ENCODE assay signal across 25 cellular contexts in the genomic region with DNA sequence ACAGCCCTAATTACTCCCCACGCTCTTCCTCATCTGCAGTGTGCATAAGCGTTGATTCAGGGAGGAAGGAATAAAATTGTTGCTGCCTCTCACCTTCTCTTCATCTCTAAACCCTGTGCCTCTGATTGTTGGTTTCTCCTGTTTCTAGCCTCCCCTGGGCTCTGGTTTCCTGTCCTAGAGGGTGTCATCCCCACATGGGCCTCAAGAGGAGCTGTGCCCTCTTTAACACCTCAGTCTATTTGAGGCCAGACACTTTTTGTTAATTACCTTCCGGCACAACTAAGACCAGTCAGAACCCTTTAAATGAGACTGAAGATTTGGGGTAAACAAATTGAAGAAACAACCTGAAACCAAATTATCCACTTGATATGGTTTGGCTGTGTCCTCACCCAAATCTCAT. TPM values are rescaled to one million over a fixed set of nuclear protein-coding genes. Genes with fewer than 3 reads are reported as not detected.
DNase-seq lines count a peak whose midpoint lies in the region; ATAC-seq, FAIRE-seq and TF ChIP-seq lines count a peak whose summit lies in the region.
"Had no signal": no experiment of that assay in that cellular context is flagged by ENCODE, and none has a peak within 500 bp of the region (broad histone marks: within the 10 kb centered on the region; RNA-seq: fewer than 3 reads in every experiment).

No MANE protein-coding gene starts in this region.

- no peak overlapping the region for H3K4me2 ChIP-seq in Loucy (ENCODE audit: low read depth, low read length, poor library complexity, severe bottlenecking)
- H3K4me2 ChIP-seq in H1 (ENCODE audit: insufficient read depth in 1 of 2, low read depth in 2 of 2, low read length in 2 of 2): no peak overlapping the region

- H2AFZ ChIP-seq in Loucy (ENCODE audit: low read length): no peak overlapping the region
- H2AFZ ChIP-seq in H1 (ENCODE audit: low read length): no peak overlapping the region

- H2BK12ac ChIP-seq in H1 (ENCODE audit: low read depth, low read length): no peak overlapping the region

- H4K8ac ChIP-seq in H1 (ENCODE audit: extremely low read depth, insufficient read depth, low read length): no peak overlapping the region

- peaks cover 0 to 1% of the 10 kb centered on the region in 2 donors for H3K27me3 Mint-ChIP-seq in natural killer cell treated with Interleukin-12 subunit alpha and Interleukin-12 subunit beta and Interleukin-15 and Interleukin-18, amount 100 ng/mL, for 72 hours

- peaks cover 3% of the 10 kb centered on the region; the same call in 1 of the 2 replicates for H3K9me3 ChIP-seq in Loucy (ENCODE audit: insufficient read depth, low read depth, low read length)
- H3K9me3 ChIP-seq in H1 (ENCODE audit: insufficient read depth in 2 of 2, low read depth in 1 of 2, low read length in 1 of 2): peaks cover 3% of the 10 kb centered on the region in 2 experiments; a peak in 1 of 4 replicates
- H3K9me3 ChIP-seq: colonic mucosa had no signal

- TF ChIP-seq CTCF in Loucy (conservative IDR thresholded peaks at IDR 0.05; ENCODE audit: low read length) (peak; percentile 40; the same call in 1 of the 2 replicates), H1 (IDR thresholded peaks at IDR 0.05; ENCODE audit: control extremely low read depth in 1 of 3, insufficient read depth in 1 of 3, low read depth in 1 of 3, low read length in 3 of 3) (peak; percentile 4 to 54 (median 22); a peak in 2 of 4 replicates)

- H3K27ac Mint-ChIP-seq in natural killer cell treated with Interleukin-12 subunit alpha and Interleukin-12 subunit beta and Interleukin-15 and Interleukin-18, amount 100 ng/mL, for 72 hours: peak overlapping the region; percentile 10 to 12
- H3K27ac Mint-ChIP-seq: T-helper 2 cell treated with Interferon-gamma antibody and Interleukin-4, amounts not matched to agents 5 μg/mL and 100 μg/mL, for 36 hours had no signal

- H3K18ac ChIP-seq in H1 (ENCODE audit: extremely low read depth, low read length): no peak overlapping the region

- peaks cover 34 to 38% of the 10 kb centered on the region in 2 donors for H3K4me1 Mint-ChIP-seq in natural killer cell treated with Interleukin-12 subunit alpha and Interleukin-12 subunit beta and Interleukin-15 and Interleukin-18, amount 100 ng/mL, for 72 hours (ENCODE audit: low read depth in 2 of 2)

- no peak overlapping the region for H3K23ac ChIP-seq in H1 (ENCODE audit: insufficient read length)

- TF ChIP-seq POLR2A in H1 (IDR thresholded peaks at IDR 0.05; ENCODE audit: control extremely low read depth in 1 of 2, low read depth in 2 of 2, low read length in 2 of 2): no peak

- peaks cover 29% of the 10 kb centered on the region for H3K36me3 Mint-ChIP-seq in natural killer cell treated with Interleukin-12 subunit alpha and Interleukin-12 subunit beta and Interleukin-15 and Interleukin-18, amount 100 ng/mL, for 72 hours

- H3K4me3 ChIP-seq in Loucy (ENCODE audit: low read length, poor library complexity, severe bottlenecking) (no peak overlapping the region), H1 (ENCODE audit: extremely low read depth in 1 of 4, insufficient read depth in 2 of 4, low read depth in 3 of 4, low read length in 4 of 4) (no peak overlapping the region)
- H3K4me3 ChIP-seq: colonic mucosa, heart left ventricle, right atrium auricular region, stomach had no signal

- DNase-seq in DMS53 (lab: John Stamatoyannopoulos, UW): peak; percentile 27
- no peak for DNase-seq in DMS53 treated with DMSO at 0.1 percent for 48 hours (lab: John Stamatoyannopoulos, UW; ENCODE audit: unreplicated experiment)
- no peak for DNase-seq in H1 (ENCODE audit: low read depth in 1 of 2, low spot score in 2 of 2)
- DNase-seq in natural killer cell treated with Interleukin-12 subunit alpha and Interleukin-12 subunit beta and Interleukin-15 and Interleukin-18, amount 100 ng/mL, for 72 hours (ENCODE audit: low spot score): no peak
- DNase-seq in superior temporal gyrus (ENCODE audit: extremely low spot score): no peak
- no peak for DNase-seq in NCI-H510A (lab: John Stamatoyannopoulos, UW)
- no peak for DNase-seq in HuH-7.5 (ENCODE audit: low spot score)
- DNase-seq: activated effector memory CD4-positive, alpha-beta T cell treated with Interleukin-2 at 50 U/mL for 16 hours; C1 segment of cervical spinal cord; colonic mucosa; DMS79; erythroblast; heart left ventricle; islet precursor cell; NCI-H187; SHP77 treated with DMSO at 0.1 percent for 48 hours; stomach had no signal

- no peak overlapping the region for H2BK5ac ChIP-seq in H1 (ENCODE audit: low read depth, low read length)

- H2BK15ac ChIP-seq in H1 (ENCODE audit: low read length): no peak overlapping the region

- no peak overlapping the region for H4K5ac ChIP-seq in H1 (ENCODE audit: insufficient read length, low read depth, low read length)

- H3K4me3 Mint-ChIP-seq in natural killer cell treated with Interleukin-12 subunit alpha and Interleukin-12 subunit beta and Interleukin-15 and Interleukin-18, amount 100 ng/mL, for 72 hours: peak overlapping the region; percentile 27
- H3K4me3 Mint-ChIP-seq: T-helper 2 cell treated with Interferon-gamma antibody and Interleukin-4, amounts not matched to agents 5 μg/mL and 100 μg/mL, for 36 hours had no signal

- H3K9me2 ChIP-seq in Loucy (replicated peaks; ENCODE audit: low read depth, low read length): no peaks in the 10 kb centered on the region

- H4K20me1 ChIP-seq in Loucy (ENCODE audit: insufficient read depth, low read length, poor library complexity, severe bottlenecking): no peaks in the 10 kb centered on the region
- no peaks in the 10 kb centered on the region for H4K20me1 ChIP-seq in H1 (replicated peaks in 1 of 2; ENCODE audit: control insufficient read depth in 1 of 2, insufficient read depth in 2 of 2, low read length in 2 of 2)

- no peaks in the 10 kb centered on the region for H3K79me2 ChIP-seq in Loucy (ENCODE audit: insufficient read depth, low read length)
- no peaks in the 10 kb centered on the region for H3K79me2 ChIP-seq in H1 (ENCODE audit: control insufficient read depth in 1 of 2, insufficient read depth in 2 of 2, low read length in 2 of 2)

- no peaks in the 10 kb centered on the region for H3F3A ChIP-seq in Loucy (ENCODE audit: low read depth)

- no peak for TF ChIP-seq EP300 in H1 (IDR thresholded peaks at IDR 0.05; ENCODE audit: borderline replicate concordance in 1 of 2, low read depth in 2 of 2, low read length in 2 of 2)

- H4K91ac ChIP-seq in H1 (replicated peaks; ENCODE audit: insufficient read length, low read length): no peak overlapping the region

- POLR2A ChIA-PET in H1 (lab: Charles Lee; ENCODE audit: partially characterized antibody): no interaction called here

- H3K9ac ChIP-seq in Loucy (ENCODE audit: low read depth, low read length, poor library complexity, severe bottlenecking) (no peak overlapping the region), H1 (replicated peaks in 1 of 4; ENCODE audit: extremely low read depth in 1 of 4, low read depth in 3 of 4, low read length in 3 of 4) (no peak overlapping the region)

- TF ChIP-seq RAD21 in H1 (IDR thresholded peaks at IDR 0.05 in 1 of 2, conservative IDR thresholded peaks at IDR 0.05 in 1 of 2; ENCODE audit: low read depth in 2 of 2, low read length in 2 of 2): peak; percentile 17 to 31; a peak in 3 of 4 replicates

- no peaks in the 10 kb centered on the region for H3K27me3 ChIP-seq in Loucy (ENCODE audit: insufficient read depth, low read length, poor library complexity, severe bottlenecking)
- no peaks in the 10 kb centered on the region for H3K27me3 ChIP-seq in H1 (replicated peaks in 1 of 4; ENCODE audit: control insufficient read depth in 3 of 4, extremely low read depth in 1 of 4, insufficient read depth in 3 of 4, low read length in 3 of 4)
- H3K27me3 ChIP-seq: colonic mucosa, heart left ventricle, right atrium auricular region, stomach had no signal

- FAIRE-seq in H1 (lab: Jason Lieb, UNC): no peak

- H3K36me3 ChIP-seq in Loucy (ENCODE audit: insufficient read depth, low read length) (no peaks in the 10 kb centered on the region), H1 (ENCODE audit: control insufficient read depth in 2 of 4, insufficient read depth in 4 of 4, low read length in 3 of 4) (no peaks in the 10 kb centered on the region)
- H3K36me3 ChIP-seq: colonic mucosa, heart left ventricle, right atrium auricular region, stomach had no signal

- peaks cover 16% of the 10 kb centered on the region for H3K9me3 Mint-ChIP-seq in natural killer cell treated with Interleukin-12 subunit alpha and Interleukin-12 subunit beta and Interleukin-15 and Interleukin-18, amount 100 ng/mL, for 72 hours

- WGBS in H1 (ENCODE audit: extremely low coverage in 1 of 2, insufficient coverage in 1 of 2, insufficient read length in 1 of 2, insufficient replicate concordance in 2 of 2, low coverage in 1 of 2, low lambda C conversion rate in 2 of 2, missing lambda C conversion rate in 1 of 2), 2 experiments: 88% methylated on average over 3 of the region's 3 CpGs; no CpG with 5 or more reads in 1 of the 2 experiments

- H3K56ac ChIP-seq in H1 (replicated peaks; ENCODE audit: insufficient read length, low read depth, low read length): no peak overlapping the region

- H3K27ac ChIP-seq in H1 (ENCODE audit: low read depth, low read length): no peak overlapping the region
- H3K27ac ChIP-seq: colonic mucosa, heart left ventricle, right atrium auricular region, stomach had no signal

- peak; percentile 73 to 79 for ATAC-seq in natural killer cell treated with Interleukin-12 subunit alpha and Interleukin-12 subunit beta and Interleukin-15 and Interleukin-18, amount 100 ng/mL, for 72 hours
- ATAC-seq: activated CD4-positive, CD25-positive, alpha-beta regulatory T cell treated with anti-CD3 and anti-CD28 coated beads, Interleukin-2, amount 50 U/mL, for 24 hours; heart left ventricle had no signal

- CTCF ChIA-PET in H1 (lab: Charles Lee; ENCODE audit: partially characterized antibody): interaction anchor here (0.9 to 1.6 kb wide), 6 partner anchors 9 to 399 kb away, joined by 3 to 6 read pairs (median 3); no protein-coding TSS in a partner anchor

- H3K4me1 ChIP-seq in Loucy (ENCODE audit: insufficient read depth, low read length, poor library complexity, severe bottlenecking) (no peaks in the 10 kb centered on the region), H1 (replicated peaks in 1 of 4; ENCODE audit: control insufficient read depth in 3 of 4, insufficient read depth in 4 of 4, low read length in 3 of 4) (peaks cover 0 to 2% (median 0%) of the 10 kb centered on the region in 4 experiments; a peak in 1 of 7 replicates)
- H3K4me1 ChIP-seq: colonic mucosa, right atrium auricular region, stomach had no signal

- H3K23me2 ChIP-seq in H1 (ENCODE audit: low read depth, low read length): no peaks in the 10 kb centered on the region

- no peak overlapping the region for H3K4ac ChIP-seq in H1 (replicated peaks; ENCODE audit: insufficient read length, low read depth, low read length)

- H3K14ac ChIP-seq in H1 (ENCODE audit: insufficient read length): no peak overlapping the region

- H3K79me1 ChIP-seq in H1 (ENCODE audit: low read depth, low read length): no peaks in the 10 kb centered on the region

- no peak overlapping the region for H2BK20ac ChIP-seq in H1 (ENCODE audit: low read length)

- H2AK5ac ChIP-seq in H1 (ENCODE audit: low read depth, low read length): no peak overlapping the region

- H2BK120ac ChIP-seq in H1 (replicated peaks; ENCODE audit: low read depth, low read length): no peak overlapping the region

RNA-seq across cellular contexts. Expression of gene CTAGE1, which starts 9.7 kb away (rescaled TPM):
- not detected in 2 replicates for total RNA-seq in H1 (2021; fragmentation: NEBNext Ultra II Directional; extraction: Animal tissue kit (Norgen Biotek cat#: 25700))
- not detected in 2 replicates for polyA plus RNA-seq in H1 (2011; rRNA removed)
- polyA plus RNA-seq in H1 (2011; cell fraction: cytosol; rRNA removed): not detected
- polyA plus RNA-seq in H1 (2011; cell fraction: nucleus; rRNA removed): not detected
- polyA plus RNA-seq in H1 (2012, experiment 1 of 2): not detected in 4 replicates
- polyA plus RNA-seq in H1 (2012, experiment 2 of 2): not detected
- polyA plus RNA-seq in H1 (2013, experiment 1 of 2): not detected
- 0.04 TPM for polyA plus RNA-seq in H1 (2013, experiment 2 of 2)
- not detected in 2 replicates for polyA minus RNA-seq in H1 (2011; rRNA and poly(A)+ RNA removed)
- not detected for polyA minus RNA-seq in H1 (2011; cell fraction: cytosol; rRNA and poly(A)+ RNA removed)
- 0.10 TPM for polyA minus RNA-seq in H1 (2011; cell fraction: nucleus; rRNA and poly(A)+ RNA removed)
- not detected for total RNA-seq in natural killer cell treated with Interleukin-12 subunit alpha and Interleukin-12 subunit beta and Interleukin-15 and Interleukin-18, amount 100 ng/mL, for 72 hours
- total RNA-seq: A172, colonic mucosa, heart left ventricle, HT1080, NCI-H460, stomach, urinary bladder had no signal
- polyA plus RNA-seq: stomach, urinary bladder had no signal
